9 cellular contexts compared by ENCODE assay signal in the genomic region with DNA sequence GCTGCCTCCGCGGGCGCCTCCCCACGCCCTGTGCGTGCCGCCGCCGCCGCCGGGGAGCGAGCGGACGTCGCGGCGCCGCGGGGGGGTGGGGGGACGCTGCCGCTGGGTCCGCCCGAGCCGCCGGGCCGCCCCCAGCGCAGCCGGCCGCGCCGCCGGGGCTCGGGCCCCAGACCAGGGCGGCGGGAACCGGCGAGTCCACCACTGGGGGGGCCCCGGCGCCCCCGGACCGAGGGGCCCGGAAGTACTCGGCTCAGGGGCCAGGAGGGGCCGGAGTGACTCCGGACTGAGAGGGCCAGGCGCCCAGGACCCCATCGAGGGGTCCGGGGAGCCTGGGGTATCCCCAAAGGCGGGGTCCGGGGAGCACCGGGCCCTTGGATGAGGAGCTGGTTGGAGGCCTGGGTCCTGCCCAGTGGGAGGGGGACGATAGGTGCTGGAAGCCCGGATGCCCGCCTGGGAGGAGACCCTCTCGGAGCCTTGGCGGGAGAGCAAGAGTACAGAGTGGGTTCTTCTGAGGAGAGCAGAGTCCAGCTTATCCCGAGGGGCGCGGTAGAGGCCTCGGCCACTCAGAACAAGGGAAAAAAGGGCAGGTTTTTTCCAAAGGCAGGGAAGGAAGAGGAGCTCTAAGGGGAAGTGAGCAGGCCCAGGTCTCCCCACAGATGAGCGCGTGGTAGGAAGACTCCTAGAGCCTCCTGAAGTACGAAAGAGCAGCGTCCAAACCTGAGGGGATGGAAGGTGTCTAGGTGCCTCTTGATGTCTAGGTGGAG. TPM values are rescaled to one million over a fixed set of nuclear protein-coding genes. Genes with fewer than 3 reads are reported as not detected.
A peak's percentile ranks its signal among the peaks of the same experiment; 100 is the strongest.
DNase-seq lines count a peak whose midpoint lies in the region; ATAC-seq and TF ChIP-seq lines count a peak whose summit lies in the region.
"Had no signal": no experiment of that assay in that cellular context is flagged by ENCODE, and none has a peak within 500 bp of the region (broad histone marks: within the 10 kb centered on the region; RNA-seq: fewer than 3 reads in every experiment).

No MANE protein-coding gene starts in this region.

- no peaks in the 10 kb centered on the region for H3K9me3 ChIP-seq in esophagus (ENCODE audit: control insufficient read depth in 2 of 2, insufficient read depth in 1 of 2, low read depth in 1 of 2, low read length in 1 of 2)
- H3K9me3 ChIP-seq in subcutaneous abdominal adipose tissue (ENCODE audit: control insufficient read depth in 5 of 5, low read length in 5 of 5), result no peaks in the 10 kb centered on the region

- H3K4me1 Mint-ChIP-seq in natural killer cell, result peaks cover 14 to 15% of the 10 kb centered on the region in 2 donors

- H3K4me1 ChIP-seq in esophagus (ENCODE audit: control insufficient read depth in 2 of 2, insufficient read depth in 2 of 2, low read length in 1 of 2) (no peaks in the 10 kb centered on the region), subcutaneous abdominal adipose tissue (ENCODE audit: control insufficient read depth in 5 of 5, insufficient read depth in 5 of 5, low read length in 5 of 5) (peaks cover 0 to 18% (median 15%) of the 10 kb centered on the region in 5 donors)

- ATAC-seq in GM18909 (IDR thresholded peaks at IDR 0.05; ENCODE audit: poor library complexity, unreplicated experiment) (peak; percentile 65), HG03108 (IDR thresholded peaks at IDR 0.05; ENCODE audit: unreplicated experiment) (peak; percentile 48), natural killer cell (peak; percentile 69 to 80 (median 74))

- peak overlapping the region; percentile 91 to 93 for H3K27ac Mint-ChIP-seq in natural killer cell

- H3K27me3 ChIP-seq in esophagus (ENCODE audit: control insufficient read depth in 1 of 2, insufficient read depth in 2 of 2, low read length in 2 of 2) (no peaks in the 10 kb centered on the region), subcutaneous abdominal adipose tissue (ENCODE audit: control insufficient read depth in 5 of 5, insufficient read depth in 4 of 5, low read length in 5 of 5) (no peaks in the 10 kb centered on the region)

- no peaks in the 10 kb centered on the region for H3K9me3 Mint-ChIP-seq in natural killer cell

- H3K36me3 ChIP-seq in esophagus (ENCODE audit: control insufficient read depth in 2 of 2, insufficient read depth in 2 of 2, low read length in 1 of 2), result no peaks in the 10 kb centered on the region
- no peaks in the 10 kb centered on the region for H3K36me3 ChIP-seq in subcutaneous abdominal adipose tissue (ENCODE audit: control insufficient read depth in 5 of 5, insufficient read depth in 5 of 5, low read length in 5 of 5)

- H3K4me3 Mint-ChIP-seq in natural killer cell, result peak overlapping the region; percentile 93

- H3K4me3 ChIP-seq in esophagus (ENCODE audit: low read depth in 1 of 2, low read length in 2 of 2), result peak overlapping the region; percentile 69 to 78
- peak overlapping the region; percentile 83 to 90 (median 85) for H3K4me3 ChIP-seq in subcutaneous abdominal adipose tissue (ENCODE audit: low read depth in 1 of 5, low read length in 5 of 5)

- no peak for TF ChIP-seq CTCF in natural killer cell (IDR thresholded peaks at IDR 0.05)

- H3K9ac ChIP-seq in subcutaneous abdominal adipose tissue (ENCODE audit: low read length in 5 of 5), result peak overlapping the region; percentile 79 to 100 (median 94)

- WGBS in esophagus, 2 donors, result 0 to 1% methylated on average over 25 to 63 of the region's 63 CpGs

- no peaks in the 10 kb centered on the region for H3K36me3 Mint-ChIP-seq in natural killer cell

- peak; percentile 21 for DNase-seq in Ammon's horn (ENCODE audit: low spot score)
- DNase-seq in NOMO-1 treated with dmso at 0.1 percent for 144 hours (lab: John Stamatoyannopoulos, UW; ENCODE audit: unreplicated experiment), result peak; percentile 46
- peak; percentile 74 for DNase-seq in activated T-cell treated with anti-CD3 and anti-CD28 coated beads, Interleukin-2, amount 50 U/mL, for 1 hour
- peak; percentile 48 for DNase-seq in natural killer cell

- H3K27ac ChIP-seq in esophagus (ENCODE audit: low read depth in 2 of 2, low read length in 1 of 2) (peak overlapping the region; percentile 96 to 99), subcutaneous abdominal adipose tissue (ENCODE audit: low read depth, low read length) (peak overlapping the region; percentile 89)

- no peaks in the 10 kb centered on the region for H3K27me3 Mint-ChIP-seq in natural killer cell (ENCODE audit: low read depth in 2 of 2)

- intact Hi-C loops in natural killer cell (cut with micrococcal nuclease), result loop anchor here (1.0 to 2.0 kb wide), 3 partner anchors 21 to 68 kb away; a partner anchor contains a TSS

RNA-seq across cellular contexts. Expression of a gene that starts 0.6 kb away (rescaled TPM):
- 1 to 10 TPM; 3.2 to 5.0 TPM for polyA plus RNA-seq in esophagus
- total RNA-seq in natural killer cell, result 10 to 100 TPM; 26.1 to 29.1 (median 28.3) TPM

RNA-seq across cellular contexts. Expression of a gene that starts 20.7 kb away (rescaled TPM):
- polyA plus RNA-seq in esophagus, result not detected
- not detected for total RNA-seq in natural killer cell
- total RNA-seq: T-helper 2 cell treated with Interferon-gamma antibody and Interleukin-4, amounts not matched to agents 100 ng/mL and 5 ng/mL, for 36 hours had no signal

RNA-seq across cellular contexts. Expression of a gene that starts 26.3 kb away (rescaled TPM):
- 10 to 100 TPM; 19.3 to 25.2 TPM for polyA plus RNA-seq in esophagus
- 10 to 100 TPM; 17.9 to 23.8 (median 23.1) TPM for total RNA-seq in natural killer cell

Comparison
In these comparisons a context has a peak if more than half of its experiments do, and no peak if none do; other contexts are left out.
1. Peak in every context shown above with its lines: DNase-seq, ATAC-seq, H3K4me3 ChIP-seq and H3K27ac ChIP-seq.
2. DNase-seq: peak in every context shown above with its lines; median percentile 74 in activated T-cell treated with anti-CD3 and anti-CD28 coated beads, Interleukin-2, amount 50 U/mL, for 1 hour; 48 in natural killer cell; 46 in NOMO-1 treated with dmso at 0.1 percent for 144 hours; 21 in Ammon's horn.